11 cellular contexts compared by ENCODE assay signal in the genomic region with DNA sequence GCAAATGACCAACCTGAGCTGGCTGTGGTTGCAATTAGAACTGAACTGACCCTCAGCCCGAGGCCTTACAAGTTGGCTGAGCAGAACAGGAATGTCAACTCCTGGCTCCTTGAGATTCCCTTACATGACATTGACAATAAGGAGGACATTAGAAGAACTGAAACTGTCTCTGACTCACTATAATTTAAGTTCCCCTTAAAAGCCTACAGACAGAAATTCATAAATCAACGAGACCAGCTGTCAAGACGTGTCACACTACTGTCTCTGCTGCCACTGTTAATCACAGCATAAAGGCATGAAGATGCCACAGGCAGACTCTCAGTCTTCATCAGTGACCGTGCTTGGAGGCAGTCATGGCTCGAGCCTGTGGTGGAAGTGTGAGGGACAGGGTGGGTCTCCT.
DNase-seq lines count a peak whose midpoint lies in the region; ATAC-seq, FAIRE-seq and TF ChIP-seq lines count a peak whose summit lies in the region.
"Had no signal": no experiment of that assay in that cellular context is flagged by ENCODE, and none has a peak within 500 bp of the region (broad histone marks: within the 10 kb centered on the region; RNA-seq: fewer than 3 reads in every experiment).

No MANE protein-coding gene starts in this region.

- no peak for TF ChIP-seq POLR2A in ovary (IDR thresholded peaks at IDR 0.05)

- no peak for FAIRE-seq in kidney (lab: Jason Lieb, UNC)
- FAIRE-seq: GM18507 had no signal

- peaks cover 6% of the 10 kb centered on the region for H3K4me1 ChIP-seq in right cardiac atrium (ENCODE audit: control insufficient read depth, insufficient read depth, low read length)
- H3K4me1 ChIP-seq in kidney (ENCODE audit: control insufficient read depth in 1 of 2, insufficient read depth in 1 of 2, low read depth in 1 of 2, low read length in 2 of 2), result peaks cover 0 to 2% of the 10 kb centered on the region in 2 donors
- H3K4me1 ChIP-seq in ovary (ENCODE audit: insufficient read depth), result no peaks in the 10 kb centered on the region

- no peak for TF ChIP-seq CTCF in kidney (IDR thresholded peaks at IDR 0.05; ENCODE audit: borderline replicate concordance, extremely low read depth, insufficient read depth)
- TF ChIP-seq CTCF in ovary (IDR thresholded peaks at IDR 0.05), result no peak

- H3K9me3 ChIP-seq in right cardiac atrium (ENCODE audit: control insufficient read depth, low read length) (no peaks in the 10 kb centered on the region), kidney (ENCODE audit: control insufficient read depth in 1 of 2, low read length in 2 of 2) (no peaks in the 10 kb centered on the region), ovary (no peaks in the 10 kb centered on the region)

- H3K27me3 ChIP-seq in right cardiac atrium (ENCODE audit: control insufficient read depth, insufficient read depth) (no peaks in the 10 kb centered on the region), ovary (no peaks in the 10 kb centered on the region)

- intact Hi-C loops in right cardiac atrium (cut with DNase I), result no loop called here
- intact Hi-C loops in kidney (cut with DNase I), result no loop called here
- intact Hi-C loops in ovary (cut with DNase I), result no loop called here

- no peaks in the 10 kb centered on the region for H3K36me3 ChIP-seq in kidney (ENCODE audit: control insufficient read depth in 1 of 2, insufficient read depth in 2 of 2, low read length in 2 of 2)
- H3K36me3 ChIP-seq in ovary, result no peaks in the 10 kb centered on the region

- H3K27ac ChIP-seq in right cardiac atrium (ENCODE audit: low read length), result no peak overlapping the region
- H3K27ac ChIP-seq in kidney (ENCODE audit: low read depth in 2 of 2, low read length in 2 of 2), result no peak overlapping the region
- no peak overlapping the region for H3K27ac ChIP-seq in ovary

- H3K4me3 ChIP-seq in right cardiac atrium (ENCODE audit: low read length) (no peak overlapping the region), kidney (ENCODE audit: low read length in 2 of 2) (no peak overlapping the region), ovary (no peak overlapping the region)

- ATAC-seq in GM21526 (IDR thresholded peaks at IDR 0.05; ENCODE audit: low FRiP score, unreplicated experiment) (peak; percentile 84), right cardiac atrium (peak; percentile 27 to 49)

- TF ChIP-seq EP300 in ovary (IDR thresholded peaks at IDR 0.05), result no peak

- 74% methylated on average over 5 of the region's 5 CpGs for WGBS in right cardiac atrium
- 89 to 94% (median 93%) methylated on average over 5 of the region's 5 CpGs for WGBS in ovary, 3 donors

- no peak overlapping the region for H3K9ac ChIP-seq in kidney (ENCODE audit: low read length in 2 of 2)

- DNase-seq in CD1c-positive myeloid dendritic cell (ENCODE audit: extremely low spot score) (peak; percentile 88), MV-4-11 (lab: John Stamatoyannopoulos, UW) (peak; percentile 98), right cardiac atrium (no peak), NCI-H1092 treated with DMSO at 0.1 percent for 48 hours (lab: John Stamatoyannopoulos, UW) (no peak), kidney (no peak), ovary (no peak)
- no peak for DNase-seq in stimulated activated CD4-positive, alpha-beta T cell treated with anti-CD3 and anti-CD28 coated beads, Interleukin-4, amount 100 ng/mL, for 4 hours
- DNase-seq: NCI-H1105, RPMI8226 had no signal

Comparison
In these comparisons a context has a peak if more than half of its experiments do, and no peak if none do; other contexts are left out.
1. DNase-seq: peak in CD1c-positive myeloid dendritic cell (single experiment) and MV-4-11 (single experiment); none in right cardiac atrium (0 of 3), NCI-H1092 treated with DMSO at 0.1 percent for 48 hours (single experiment), kidney (single experiment), stimulated activated CD4-positive, alpha-beta T cell treated with anti-CD3 and anti-CD28 coated beads, Interleukin-4, amount 100 ng/mL, for 4 hours (0 of 2) and ovary (0 of 5).